Comparison of ENCODE assay signal across 8 cellular contexts in the genomic region with DNA sequence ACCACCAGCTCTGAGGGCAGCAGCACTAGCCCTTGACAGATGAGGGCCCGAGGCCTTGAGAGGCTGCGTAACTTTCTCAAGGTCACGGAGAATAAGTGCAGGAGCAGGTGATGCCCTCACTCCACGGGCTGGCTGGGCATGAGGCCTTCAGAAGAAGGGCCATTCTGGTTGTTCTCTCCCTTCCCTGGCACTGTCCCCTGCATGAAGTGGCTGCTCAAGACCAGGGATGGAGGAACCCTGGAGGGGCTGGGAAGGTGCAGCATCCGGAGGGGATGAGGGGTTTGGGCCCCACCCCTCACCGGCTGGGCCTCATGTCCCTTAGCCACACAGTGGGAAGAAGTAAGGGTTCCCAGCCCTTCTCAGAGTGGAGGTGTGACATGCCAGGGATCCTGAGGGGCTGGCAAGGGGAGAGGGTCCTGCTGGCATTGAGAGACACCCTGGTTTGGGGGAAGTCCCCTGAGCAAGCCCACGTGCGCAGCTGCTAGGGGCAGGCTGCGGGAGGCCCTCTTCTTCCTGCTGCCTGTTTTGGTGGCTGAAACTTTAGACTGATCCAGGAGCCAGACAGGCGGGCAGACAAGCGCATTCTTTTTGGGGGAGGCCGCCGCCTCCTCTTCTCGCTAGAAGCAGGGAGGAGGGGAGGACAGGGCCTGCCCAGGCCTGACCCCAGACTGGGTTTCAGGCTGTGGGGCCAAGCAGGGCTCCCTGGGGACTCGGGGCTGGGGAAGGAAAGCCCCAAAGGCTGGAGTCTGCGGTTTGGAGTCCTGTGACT.
DNase-seq lines count a peak whose midpoint lies in the region; ATAC-seq and TF ChIP-seq lines count a peak whose summit lies in the region.

No MANE protein-coding gene starts in this region.

- H3K4me1 ChIP-seq in colonic mucosa: no peaks in the 10 kb centered on the region

- DNase-seq in GM12865 (ENCODE audit: low read depth) (peak; percentile 87), M059J (ENCODE audit: low read depth) (peak; percentile 19), colonic mucosa (peak; percentile 53)
- DNase-seq in naive thymus-derived CD8-positive, alpha-beta T cell: peak in 1 of 10 donors; percentile 19
- no peak for DNase-seq in effector CD4-positive, alpha-beta T cell
- no peak for DNase-seq in activated CD4-positive, CD25-positive, alpha-beta regulatory T cell treated with anti-CD3 and anti-CD28 coated beads, Interleukin-2, amount 50 U/mL, for 72 hours
- no peak for DNase-seq in stimulated activated naive CD4-positive, alpha-beta T cell treated with Interleukin-2 at 50 U/mL for 16 hours (lab: John Stamatoyannopoulos, UW)

- no peaks in the 10 kb centered on the region for H3K9me3 ChIP-seq in colonic mucosa

- peak overlapping the region; percentile 28 for H3K27ac ChIP-seq in colonic mucosa

- peak overlapping the region in 7 of 10 donors; percentile 22 to 72 (median 48) for H3K4me3 Mint-ChIP-seq in naive thymus-derived CD8-positive, alpha-beta T cell

- intact Hi-C loops in colonic mucosa (cut with DNase I): no loop called here

- TF ChIP-seq CTCF in GM12865 (IDR thresholded peaks at IDR 0.05; ENCODE audit: insufficient read depth, low read depth, low read length, missing control alignments) (no peak), colonic mucosa (IDR thresholded peaks at IDR 0.05) (no peak)

- no peak overlapping the region for H3K9ac ChIP-seq in colonic mucosa (ENCODE audit: low read depth in 2 of 2, low read length in 2 of 2)

- no peaks in the 10 kb centered on the region for H3K27me3 Mint-ChIP-seq in naive thymus-derived CD8-positive, alpha-beta T cell

- peak overlapping the region in 7 of 10 donors; percentile 29 to 94 (median 66) for H3K27ac Mint-ChIP-seq in naive thymus-derived CD8-positive, alpha-beta T cell

- peaks cover under 1% of the 10 kb centered on the region for H3K36me3 ChIP-seq in colonic mucosa

- H3K4me1 Mint-ChIP-seq in naive thymus-derived CD8-positive, alpha-beta T cell: peaks cover 19 to 46% (median 28%) of the 10 kb centered on the region in 4 donors

- peak; percentile 59 for ATAC-seq in GM21737 (IDR thresholded peaks at IDR 0.05; ENCODE audit: unreplicated experiment)
- peak; percentile 58 to 72 for ATAC-seq in naive thymus-derived CD8-positive, alpha-beta T cell

- H3K4me3 ChIP-seq in GM12865 (ENCODE audit: low read depth, low read length): no peak overlapping the region
- H3K4me3 ChIP-seq in colonic mucosa: no peak overlapping the region

- peaks cover 0 to 16% (median 0%) of the 10 kb centered on the region in 3 donors for H3K36me3 Mint-ChIP-seq in naive thymus-derived CD8-positive, alpha-beta T cell

- POLR2A ChIA-PET in naive thymus-derived CD8-positive, alpha-beta T cell (lab: Charles Lee): interaction anchor here (1.2 to 2.4 kb wide), 2 partner anchors 87 to 94 kb away, joined by 3 to 6 read pairs; no protein-coding TSS in a partner anchor

- no peaks in the 10 kb centered on the region for H3K9me3 Mint-ChIP-seq in naive thymus-derived CD8-positive, alpha-beta T cell

- H3K27me3 ChIP-seq in colonic mucosa: no peaks in the 10 kb centered on the region

Comparison
In these comparisons a context has a peak if more than half of its experiments do, and no peak if none do; other contexts are left out.
1. DNase-seq: peak in GM12865 (single experiment), M059J (single experiment) and colonic mucosa (single experiment); none in effector CD4-positive, alpha-beta T cell (single experiment), activated CD4-positive, CD25-positive, alpha-beta regulatory T cell treated with anti-CD3 and anti-CD28 coated beads, Interleukin-2, amount 50 U/mL, for 72 hours (single experiment) and stimulated activated naive CD4-positive, alpha-beta T cell treated with Interleukin-2 at 50 U/mL for 16 hours (single experiment).